In the genomic region with DNA sequence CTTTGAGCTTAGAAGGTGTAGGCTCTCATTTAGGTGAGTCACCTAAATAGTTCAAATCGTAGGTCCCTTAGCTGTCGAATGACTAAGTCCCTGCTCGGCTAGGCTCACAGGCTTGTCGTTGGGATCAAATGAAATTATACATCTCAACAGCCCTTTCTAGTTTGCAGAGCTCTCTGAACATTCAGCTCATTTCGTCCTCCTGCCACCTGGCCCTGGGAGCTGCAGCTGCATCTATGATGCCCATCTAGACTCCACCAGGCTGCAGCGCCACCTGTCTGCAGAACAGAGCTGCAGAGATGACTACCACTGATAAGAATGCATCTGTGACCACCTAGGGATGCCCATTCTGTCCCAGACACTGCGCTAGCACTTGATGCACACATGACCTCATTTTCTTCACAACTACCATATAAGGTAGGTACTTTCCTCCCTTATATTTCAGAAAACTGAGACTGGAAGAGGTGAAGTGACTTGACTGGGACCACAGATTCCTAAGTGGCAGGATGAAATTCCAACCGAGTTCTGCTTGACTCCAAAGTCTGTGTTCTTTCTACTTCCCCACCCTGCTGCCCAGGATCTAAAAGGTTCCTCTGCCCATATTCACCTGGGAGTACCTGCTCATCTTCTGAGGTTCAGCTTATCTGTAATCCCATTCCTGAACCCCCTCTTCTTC, we compare ENCODE assay signal across 9 cellular contexts.
DNase-seq lines count a peak whose midpoint lies in the region; ATAC-seq, FAIRE-seq and TF ChIP-seq lines count a peak whose summit lies in the region.
"Had no signal": no experiment of that assay in that cellular context is flagged by ENCODE, and none has a peak within 500 bp of the region (broad histone marks: within the 10 kb centered on the region; RNA-seq: fewer than 3 reads in every experiment).

No MANE protein-coding gene starts in this region.

- peak; percentile 71 for TF ChIP-seq CTCF in glutamatergic neuron (IDR thresholded peaks at IDR 0.05; ENCODE audit: partially characterized antibody, unreplicated experiment)

- H3K4me1 Mint-ChIP-seq in activated T-cell treated with anti-CD3 and anti-CD28 coated beads, Interleukin-2, amount 50 U/mL, for 24 hours (ENCODE audit: low read depth), result no peaks in the 10 kb centered on the region
- H3K4me1 Mint-ChIP-seq in glutamatergic neuron (ENCODE audit: low read depth, unreplicated experiment), result peaks cover 3% of the 10 kb centered on the region

- no peaks in the 10 kb centered on the region for H3K27me3 Mint-ChIP-seq in activated T-cell treated with anti-CD3 and anti-CD28 coated beads, Interleukin-2, amount 50 U/mL, for 24 hours
- peaks cover 2% of the 10 kb centered on the region for H3K27me3 Mint-ChIP-seq in glutamatergic neuron (ENCODE audit: unreplicated experiment)

- H3K27me3 ChIP-seq in small intestine (ENCODE audit: control insufficient read depth in 2 of 2, insufficient read depth in 2 of 2, low read length in 2 of 2), result no peaks in the 10 kb centered on the region

- H3K36me3 Mint-ChIP-seq in activated T-cell treated with anti-CD3 and anti-CD28 coated beads, Interleukin-2, amount 50 U/mL, for 24 hours (ENCODE audit: low read depth), result no peaks in the 10 kb centered on the region
- no peaks in the 10 kb centered on the region for H3K36me3 Mint-ChIP-seq in glutamatergic neuron (ENCODE audit: unreplicated experiment)

- H3K4me3 Mint-ChIP-seq in activated T-cell treated with anti-CD3 and anti-CD28 coated beads, Interleukin-2, amount 50 U/mL, for 24 hours, result no peak overlapping the region
- H3K4me3 Mint-ChIP-seq in glutamatergic neuron (ENCODE audit: unreplicated experiment), result no peak overlapping the region
- H3K4me3 Mint-ChIP-seq: CD4-positive, alpha-beta T cell had no signal

- H3K4me1 ChIP-seq in small intestine (ENCODE audit: control insufficient read depth in 2 of 2, insufficient read depth in 1 of 2, low read depth in 1 of 2, low read length in 1 of 2), result no peaks in the 10 kb centered on the region

- DNase-seq in SIG-M5 treated with dmso at 0.1 percent for 504 hours (lab: John Stamatoyannopoulos, UW; ENCODE audit: unreplicated experiment) (peak; percentile 55), SIG-M5 (lab: John Stamatoyannopoulos, UW) (no peak), NCI-H2227 (lab: John Stamatoyannopoulos, UW; ENCODE audit: unreplicated experiment) (peak; percentile 83), glutamatergic neuron (peak; percentile 85), small intestine (peak; percentile 45), epidermal melanocyte (ENCODE audit: insufficient read length, low spot score) (no peak)
- DNase-seq in activated T-cell treated with anti-CD3 and anti-CD28 coated beads, Interleukin-2, amount 50 U/mL, for 24 hours, result peak; percentile 51

- no peak overlapping the region for H3K27ac ChIP-seq in small intestine (ENCODE audit: low read depth in 1 of 2, low read length in 1 of 2)

- no peaks in the 10 kb centered on the region for H3K36me3 ChIP-seq in small intestine (ENCODE audit: control insufficient read depth in 2 of 2, insufficient read depth in 2 of 2, low read length in 2 of 2)

- no peaks in the 10 kb centered on the region for H3K9me3 Mint-ChIP-seq in activated T-cell treated with anti-CD3 and anti-CD28 coated beads, Interleukin-2, amount 50 U/mL, for 24 hours
- no peaks in the 10 kb centered on the region for H3K9me3 Mint-ChIP-seq in glutamatergic neuron (ENCODE audit: unreplicated experiment)
- H3K9me3 Mint-ChIP-seq: CD4-positive, alpha-beta T cell had no signal

- no peak overlapping the region for H3K27ac Mint-ChIP-seq in activated T-cell treated with anti-CD3 and anti-CD28 coated beads, Interleukin-2, amount 50 U/mL, for 24 hours
- H3K27ac Mint-ChIP-seq in glutamatergic neuron (ENCODE audit: unreplicated experiment), result no peak overlapping the region
- H3K27ac Mint-ChIP-seq: CD4-positive, alpha-beta T cell had no signal

- WGBS in small intestine, 3 donors, result 16 to 52% (median 25%) methylated on average over 8 of the region's 8 CpGs

- no peaks in the 10 kb centered on the region for H3K9me3 ChIP-seq in small intestine (ENCODE audit: control insufficient read depth, low read depth)

- no peak overlapping the region for H3K4me3 ChIP-seq in small intestine (ENCODE audit: low read depth in 1 of 2, low read length in 2 of 2)

- ATAC-seq in HG03196 (IDR thresholded peaks at IDR 0.05; ENCODE audit: unreplicated experiment), result peak; percentile 58

- FAIRE-seq in small intestine (lab: Jason Lieb, UNC), result no peak

Comparison
In these comparisons a context has a peak if more than half of its experiments do, and no peak if none do; other contexts are left out.
1. DNase-seq: peak in SIG-M5 treated with dmso at 0.1 percent for 504 hours (single experiment), NCI-H2227 (single experiment), activated T-cell treated with anti-CD3 and anti-CD28 coated beads, Interleukin-2, amount 50 U/mL, for 24 hours (single experiment), glutamatergic neuron (single experiment) and small intestine (single experiment); none in SIG-M5 (single experiment) and epidermal melanocyte (single experiment).